ENCODE assay signal across 10 cellular contexts in the genomic region with DNA sequence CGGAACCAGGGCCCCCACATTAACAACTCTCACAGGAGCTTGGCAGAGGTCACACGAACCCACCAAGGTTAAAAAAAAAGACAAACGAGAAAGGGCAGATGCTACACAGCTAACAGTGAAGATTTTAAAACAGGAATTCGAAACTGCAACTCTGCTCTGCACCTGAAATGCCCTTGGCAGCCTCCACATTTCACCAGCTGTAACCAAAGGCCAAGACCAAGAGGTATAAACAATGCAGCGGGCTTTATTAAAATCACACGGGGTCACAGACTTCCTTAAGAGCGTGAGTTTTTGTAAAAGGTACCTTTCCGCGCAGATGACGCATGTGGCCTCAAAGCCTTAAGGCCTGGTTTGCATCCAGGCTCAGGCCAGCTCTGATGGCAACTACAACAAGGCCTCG.
DNase-seq lines count a peak whose midpoint lies in the region; ATAC-seq, FAIRE-seq and TF ChIP-seq lines count a peak whose summit lies in the region.
"Had no signal": no experiment of that assay in that cellular context is flagged by ENCODE, and none has a peak within 500 bp of the region (broad histone marks: within the 10 kb centered on the region; RNA-seq: fewer than 3 reads in every experiment).

No MANE protein-coding gene starts in this region.

- peak overlapping the region; percentile 3 to 51 for H3K27ac ChIP-seq in kidney (ENCODE audit: low read depth in 2 of 2, low read length in 2 of 2)

- H3K4me3 ChIP-seq in kidney (ENCODE audit: low read length in 2 of 2), result no peak overlapping the region

- peak; percentile 52 for ATAC-seq in GM18498 (IDR thresholded peaks at IDR 0.05; ENCODE audit: unreplicated experiment)
- peak; percentile 64 for ATAC-seq in GM21528 (IDR thresholded peaks at IDR 0.05; ENCODE audit: low FRiP score, unreplicated experiment)
- peak; percentile 70 for ATAC-seq in HG03354 (IDR thresholded peaks at IDR 0.05; ENCODE audit: poor library complexity, severe bottlenecking, unreplicated experiment)
- ATAC-seq in GM19351 (IDR thresholded peaks at IDR 0.05; ENCODE audit: unreplicated experiment), result no peak

- TF ChIP-seq CTCF in kidney (IDR thresholded peaks at IDR 0.05; ENCODE audit: borderline replicate concordance, extremely low read depth, insufficient read depth), result no peak

- FAIRE-seq in kidney (lab: Jason Lieb, UNC), result no peak

- intact Hi-C loops in kidney (cut with DNase I), result no loop called here

- H3K9me3 ChIP-seq in kidney (ENCODE audit: control insufficient read depth in 1 of 2, low read length in 2 of 2), result no peaks in the 10 kb centered on the region

- no peak overlapping the region for H3K9ac ChIP-seq in kidney (ENCODE audit: low read length in 2 of 2)

- DNase-seq in kidney, result no peak
- DNase-seq in NCI-H82 (lab: John Stamatoyannopoulos, UW), result no peak
- no peak for DNase-seq in NCI-H146 treated with DMSO at 0.1 percent for 48 hours (lab: John Stamatoyannopoulos, UW; ENCODE audit: unreplicated experiment)
- DNase-seq in NCI-H1048 (lab: John Stamatoyannopoulos, UW), result no peak
- DNase-seq: activated gamma-delta T cell, NCI-H446 treated with DMSO at 0.1 percent for 48 hours had no signal

- peaks cover 40 to 48% of the 10 kb centered on the region in 2 donors for H3K4me1 ChIP-seq in kidney (ENCODE audit: control insufficient read depth in 1 of 2, insufficient read depth in 1 of 2, low read depth in 1 of 2, low read length in 2 of 2)

- peaks cover 0 to 4% of the 10 kb centered on the region in 2 donors for H3K36me3 ChIP-seq in kidney (ENCODE audit: control insufficient read depth in 1 of 2, insufficient read depth in 2 of 2, low read length in 2 of 2)
